ENCODE assay signal across 12 cellular contexts in the genomic region with DNA sequence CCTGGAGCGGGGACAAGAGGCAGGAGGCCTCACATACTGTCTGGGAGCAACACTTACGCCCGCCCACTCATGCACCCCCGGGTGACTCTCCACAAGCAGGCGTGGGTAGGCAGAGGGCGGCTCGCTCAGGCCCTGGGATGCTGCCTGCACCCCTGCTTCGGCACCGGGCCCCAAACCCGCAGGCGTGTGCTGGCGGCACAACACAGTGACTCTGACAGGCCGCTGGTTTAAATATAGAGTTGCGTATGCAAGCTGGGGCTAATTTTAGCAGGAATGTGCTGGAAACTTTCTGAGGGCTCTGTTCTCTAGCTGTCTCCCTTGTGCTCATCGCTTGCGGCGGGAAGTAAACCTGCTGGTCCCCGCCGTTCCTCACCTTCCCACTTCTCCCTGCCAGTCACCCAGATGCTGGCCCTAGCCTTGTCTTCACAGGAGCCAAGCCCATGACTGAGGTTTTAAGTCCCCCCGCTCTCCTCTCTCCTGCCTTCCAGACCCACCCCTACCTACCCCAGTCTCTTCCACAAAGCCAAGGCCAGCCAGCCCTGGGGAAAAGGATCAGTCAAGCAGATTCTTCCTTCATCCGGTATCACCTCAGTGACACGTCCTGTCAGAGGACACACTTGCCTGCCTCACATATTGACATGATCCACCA.
A peak's percentile ranks its signal among the peaks of the same experiment; 100 is the strongest.
DNase-seq lines count a peak whose midpoint lies in the region; ATAC-seq, FAIRE-seq and TF ChIP-seq lines count a peak whose summit lies in the region.
"Had no signal": no experiment of that assay in that cellular context is flagged by ENCODE, and none has a peak within 500 bp of the region (broad histone marks: within the 10 kb centered on the region; RNA-seq: fewer than 3 reads in every experiment).

No MANE protein-coding gene starts in this region.

- peaks cover 7% of the 10 kb centered on the region for H3K9me3 Mint-ChIP-seq in glutamatergic neuron (ENCODE audit: unreplicated experiment)

- H3K36me3 Mint-ChIP-seq in glutamatergic neuron (ENCODE audit: unreplicated experiment): no peaks in the 10 kb centered on the region

- peaks cover 11% of the 10 kb centered on the region for H3K27me3 Mint-ChIP-seq in glutamatergic neuron (ENCODE audit: unreplicated experiment)

- H3K4me1 Mint-ChIP-seq in glutamatergic neuron (ENCODE audit: low read depth, unreplicated experiment): peaks cover 13% of the 10 kb centered on the region

- peak; percentile 50 for DNase-seq in amniotic epithelial cell (ENCODE audit: low read depth)
- DNase-seq in glutamatergic neuron: no peak
- DNase-seq in occipital lobe (lab: John Stamatoyannopoulos, UW): peak; percentile 65
- no peak for DNase-seq in urothelium cell line (ENCODE audit: low spot score)
- no peak for DNase-seq in NCI-H146 (lab: John Stamatoyannopoulos, UW)
- DNase-seq in NCI-H345 (lab: John Stamatoyannopoulos, UW): no peak
- DNase-seq: activated naive CD4-positive, alpha-beta T cell treated with anti-CD3 and anti-CD28 coated beads, Interleukin-2, amount 50 U/mL, for 16 hours; NCI-H2171; small intestine had no signal

- no peak for ATAC-seq in GM19455 (IDR thresholded peaks at IDR 0.05; ENCODE audit: unreplicated experiment)

- H3K27ac Mint-ChIP-seq in glutamatergic neuron (ENCODE audit: unreplicated experiment): peak overlapping the region; percentile 11

- peak; percentile 59 for FAIRE-seq in urothelium cell line (lab: Jason Lieb, UNC)
- FAIRE-seq: D721Med, GM19239, small intestine had no signal

- H3K4me3 Mint-ChIP-seq in glutamatergic neuron (ENCODE audit: unreplicated experiment): no peak overlapping the region

- TF ChIP-seq CTCF in glutamatergic neuron (IDR thresholded peaks at IDR 0.05; ENCODE audit: partially characterized antibody, unreplicated experiment): no peak

Comparison
In these comparisons a context has a peak if more than half of its experiments do, and no peak if none do; other contexts are left out.
1. DNase-seq: peak in amniotic epithelial cell (single experiment) and occipital lobe (single experiment); none in glutamatergic neuron (single experiment), urothelium cell line (single experiment), NCI-H146 (single experiment) and NCI-H345 (single experiment).